ENCODE assay signal across 1 cellular context in the genomic region with DNA sequence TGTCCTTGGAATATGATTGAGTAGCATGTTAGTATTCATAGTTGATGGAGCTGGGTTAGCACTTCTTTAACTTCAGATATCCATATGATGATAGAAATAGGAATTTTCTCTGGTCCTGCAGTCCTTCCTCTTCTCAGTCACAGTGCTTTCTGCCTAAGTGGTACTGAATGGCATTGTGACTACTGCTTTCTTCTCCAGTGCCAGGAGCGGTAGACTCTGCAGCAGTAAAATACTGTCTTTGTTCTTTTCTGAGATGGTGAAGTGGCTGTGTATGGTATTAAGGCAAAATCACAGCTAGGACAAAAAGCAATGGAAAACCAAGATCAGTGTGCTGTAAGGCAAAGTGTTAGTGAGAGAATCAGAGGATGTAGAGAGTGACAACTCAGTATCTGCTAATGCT.
A peak's percentile ranks its signal among the peaks of the same experiment; 100 is the strongest.
TF ChIP-seq lines count a peak whose summit lies in the region.

No MANE protein-coding gene starts in this region.

TF ChIP-seq in HepG2, 621 proteins besides CTCF, POLR2A, EP300 and RAD21:
- TF ChIP-seq AGO2 (optimal IDR thresholded peaks at IDR 0.05; ENCODE audit: low read depth, low read length), result peak; percentile 17
- TF ChIP-seq RBM22 (optimal IDR thresholded peaks at IDR 0.05; ENCODE audit: low read length), result peak; percentile 59
- TF ChIP-seq ZNF724P (CRISPR knock-in tag; IDR thresholded peaks at IDR 0.05; ENCODE audit: borderline replicate concordance), result no peak
